In genomic region chr16:53346-54236, GRCh38 we compare ENCODE assay signal across 1 cellular context.
TF ChIP-seq lines count a peak whose summit lies in the region.

Gene POLR3K (minus strand): TSS chr16:53608. CDS start chr16:53586, 22 bp downstream.
Gene SNRNP25 (plus strand): TSS chr16:53828. CDS start chr16:54017, 189 bp downstream.

TF ChIP-seq in HEK293, 187 proteins besides CTCF, POLR2A, EP300 and RAD21 (continued from another document):
- TF ChIP-seq PATZ1 (tag by site-specific recombination; IDR thresholded peaks at IDR 0.05) (peak; percentile 89), YY2 (tag by site-specific recombination; IDR thresholded peaks at IDR 0.05) (no peak; the same call in 1 of the 2 replicates), ZNF600 (tag by site-specific recombination; IDR thresholded peaks at IDR 0.05) (peak; percentile 99), ZNF10 (tag by site-specific recombination; IDR thresholded peaks at IDR 0.05) (0 out of 2 replicates have a peak, but pooled peaks have one; percentile 30), ZNF791 (tag by site-specific recombination; IDR thresholded peaks at IDR 0.05) (no peak), ZNF704 (tag by site-specific recombination; IDR thresholded peaks at IDR 0.05) (no peak), ZNF214 (tag by site-specific recombination; IDR thresholded peaks at IDR 0.05; ENCODE audit: borderline replicate concordance) (no peak), ZNF561 (tag by site-specific recombination; IDR thresholded peaks at IDR 0.05; ENCODE audit: borderline replicate concordance) (0 out of 2 replicates have a peak, but pooled peaks have one; percentile 25), ZEB2 (tag by site-specific recombination; IDR thresholded peaks at IDR 0.05) (0 out of 2 replicates have a peak, but pooled peaks have one; percentile 14), ZBTB17 (tag by site-specific recombination; IDR thresholded peaks at IDR 0.05) (peak; percentile 76), ZNF48 (tag by site-specific recombination; IDR thresholded peaks at IDR 0.05) (no peak), ZNF148 (tag by site-specific recombination; IDR thresholded peaks at IDR 0.05; ENCODE audit: borderline replicate concordance) (0 out of 2 replicates have a peak, but pooled peaks have one; percentile 22), ZFHX2 (tag by site-specific recombination; conservative IDR thresholded peaks at IDR 0.05) (peak; percentile 75), ZNF324 (tag by site-specific recombination; IDR thresholded peaks at IDR 0.05) (0 out of 2 replicates have a peak, but pooled peaks have one; percentile 26), KLF8 (tag by site-specific recombination; IDR thresholded peaks at IDR 0.05) (peak; percentile 26; the same call in 1 of the 2 replicates), ZBTB1 (tag by site-specific recombination; IDR thresholded peaks at IDR 0.05) (0 out of 2 replicates have a peak, but pooled peaks have one; percentile 65), ZSCAN5A (tag by site-specific recombination; IDR thresholded peaks at IDR 0.05) (peak; percentile 53; the same call in 1 of the 2 replicates), ZNF596 (tag by site-specific recombination; IDR thresholded peaks at IDR 0.05) (0 out of 2 replicates have a peak, but pooled peaks have one; percentile 9), ZNF473 (tag by site-specific recombination; IDR thresholded peaks at IDR 0.05) (no peak), REST (tag by site-specific recombination; IDR thresholded peaks at IDR 0.05) (peak; percentile 51; the same call in 1 of the 2 replicates), ZNF2 (tag by site-specific recombination; IDR thresholded peaks at IDR 0.05) (peak; percentile 17; the same call in 1 of the 2 replicates), ZNF223 (tag by site-specific recombination; IDR thresholded peaks at IDR 0.05) (no peak), WT1 (tag by site-specific recombination; IDR thresholded peaks at IDR 0.05) (no peak), SCRT2 (tag by site-specific recombination; IDR thresholded peaks at IDR 0.05) (peak; percentile 91), ZNF311 (tag by site-specific recombination; IDR thresholded peaks at IDR 0.05; ENCODE audit: borderline replicate concordance) (no peak), ZNF362 (tag by site-specific recombination; IDR thresholded peaks at IDR 0.05) (no peak), ZNF24 (tag by site-specific recombination; IDR thresholded peaks at IDR 0.05) (0 out of 2 replicates have a peak, but pooled peaks have one; percentile 40), YY1 (tag by site-specific recombination; IDR thresholded peaks at IDR 0.05) (peak; percentile 37; the same call in 1 of the 2 replicates)
